In genomic region chr10:114995468-114995867, GRCh38 we compare ENCODE assay signal across 21 cellular contexts. TPM values are rescaled to one million over a fixed set of nuclear protein-coding genes. Genes with fewer than 3 reads are reported as not detected.
DNase-seq lines count a peak whose midpoint lies in the region; TF ChIP-seq lines count a peak whose summit lies in the region.
"Had no signal": no experiment of that assay in that cellular context is flagged by ENCODE, and none has a peak within 500 bp of the region (broad histone marks: within the 10 kb centered on the region; RNA-seq: fewer than 3 reads in every experiment).

No MANE protein-coding gene starts in this region.

- H3K36me3 ChIP-seq in mesendoderm (ENCODE audit: control insufficient read depth, insufficient read depth, low read length): no peaks in the 10 kb centered on the region
- no peaks in the 10 kb centered on the region for H3K36me3 ChIP-seq in ascending aorta
- H3K36me3 ChIP-seq: vagina had no signal

- H3K79me2 ChIP-seq in mesendoderm (ENCODE audit: control insufficient read depth, insufficient read depth, low read length): no peaks in the 10 kb centered on the region

- DNase-seq in AG10803 (ENCODE audit: low read depth) (peak; percentile 8), M059J (ENCODE audit: low read depth) (peak; percentile 66), choroid plexus epithelial cell (ENCODE audit: low read depth) (peak; percentile 44), non-pigmented ciliary epithelial cell (ENCODE audit: low read depth) (peak; percentile 34), NOMO-1 treated with dmso at 0.1 percent for 144 hours (lab: John Stamatoyannopoulos, UW; ENCODE audit: unreplicated experiment) (no peak), mesendoderm (no peak), ascending aorta (ENCODE audit: low spot score in 2 of 2) (no peak)
- DNase-seq in effector CD4-positive, alpha-beta T cell: no peak
- DNase-seq: activated CD8-positive, alpha-beta T cell treated with anti-CD3 and anti-CD28 coated beads for 36 hours; activated naive CD4-positive, alpha-beta T cell treated with anti-CD3 and anti-CD28 coated beads for 36 hours; activated T-cell treated with anti-CD3 and anti-CD28 coated beads, Interleukin-2, amount 50 U/mL, for 24 hours; Calu3; GOT3; Kasumi-1; left cardiac atrium; NCI-H1105 treated with DMSO at 0.1 percent for 48 hours; NCI-H2107; NCI-H524 treated with DMSO at 0.1 percent for 48 hours; stimulated activated CD8-positive, alpha-beta memory T cell treated with anti-CD3 and anti-CD28 coated beads, Interleukin-4, amount 100 ng/mL, for 48 hours had no signal

- no peak overlapping the region for H3K56ac ChIP-seq in mesendoderm (ENCODE audit: low read length)

- TF ChIP-seq CTCF in AG10803 (conservative IDR thresholded peaks at IDR 0.05; ENCODE audit: low read length) (no peak), choroid plexus epithelial cell (conservative IDR thresholded peaks at IDR 0.05; ENCODE audit: low read depth, low read length) (no peak), ascending aorta (IDR thresholded peaks at IDR 0.05) (no peak)

- no peak overlapping the region for H3K23ac ChIP-seq in mesendoderm (ENCODE audit: low read length)

- H3K4ac ChIP-seq in mesendoderm (ENCODE audit: low read depth, low read length): no peak overlapping the region

- H3K4me3 ChIP-seq in AG10803 (ENCODE audit: low read length) (no peak overlapping the region), choroid plexus epithelial cell (ENCODE audit: low read depth, low read length) (no peak overlapping the region), mesendoderm (ENCODE audit: low read length) (no peak overlapping the region), ascending aorta (no peak overlapping the region)
- H3K4me3 ChIP-seq: vagina had no signal

- no peak overlapping the region for H2BK120ac ChIP-seq in mesendoderm (ENCODE audit: low read depth, low read length)

- H3K18ac ChIP-seq in mesendoderm (ENCODE audit: low read length): no peak overlapping the region

- no peaks in the 10 kb centered on the region for H3K9me3 ChIP-seq in ascending aorta
- H3K9me3 ChIP-seq: vagina had no signal

- no peaks in the 10 kb centered on the region for H3K79me1 ChIP-seq in mesendoderm (ENCODE audit: low read length)

- H2BK5ac ChIP-seq in mesendoderm (ENCODE audit: low read length): no peak overlapping the region

- H3K4me2 ChIP-seq in mesendoderm (ENCODE audit: low read length): no peak overlapping the region

- no peak overlapping the region for H4K8ac ChIP-seq in mesendoderm (ENCODE audit: low read depth, low read length)

- H3K4me1 ChIP-seq in mesendoderm (ENCODE audit: control insufficient read depth, low read depth, low read length) (no peaks in the 10 kb centered on the region), ascending aorta (no peaks in the 10 kb centered on the region)
- H3K4me1 ChIP-seq: vagina had no signal

- H2AK5ac ChIP-seq in mesendoderm (ENCODE audit: low read length): no peak overlapping the region

- no peak overlapping the region for H2BK15ac ChIP-seq in mesendoderm (replicated peaks; ENCODE audit: low read depth)

- intact Hi-C loops in ascending aorta (cut with DNase I): no loop called here

- no peak overlapping the region for H4K5ac ChIP-seq in mesendoderm (ENCODE audit: low read length)

- WGBS in mesendoderm (ENCODE audit: extremely low coverage, insufficient coverage, low lambda C conversion rate): no CpG with 5 or more reads among the region's 4 CpGs

- no peak overlapping the region for H3K9ac ChIP-seq in mesendoderm (ENCODE audit: low read length)

- H3K27ac ChIP-seq in mesendoderm (ENCODE audit: low read depth, low read length): no peak overlapping the region
- H3K27ac ChIP-seq in ascending aorta: no peak overlapping the region
- H3K27ac ChIP-seq: vagina, VCaP had no signal

- H3K27me3 ChIP-seq in mesendoderm (ENCODE audit: insufficient read depth, low read length, poor library complexity) (no peaks in the 10 kb centered on the region), ascending aorta (no peaks in the 10 kb centered on the region)
- H3K27me3 ChIP-seq: vagina had no signal

RNA-seq across cellular contexts. Expression of gene TRUB1, which starts 57.5 kb away (rescaled TPM):
- total RNA-seq in M059J (2014; rRNA removed; shearing (Covaris generic)): 28.3 and 35.5 TPM in 2 replicates
- 19.0 TPM for polyA plus RNA-seq in mesendoderm (2013, experiment 1 of 2)
- polyA plus RNA-seq in mesendoderm (2013, experiment 2 of 2): 19.6 TPM
- 5.4 TPM for total RNA-seq in ascending aorta

Comparison
In these comparisons a context has a peak if more than half of its experiments do, and no peak if none do; other contexts are left out.
1. DNase-seq: peak in AG10803 (single experiment), M059J (single experiment), choroid plexus epithelial cell (single experiment) and non-pigmented ciliary epithelial cell (single experiment); none in effector CD4-positive, alpha-beta T cell (single experiment), NOMO-1 treated with dmso at 0.1 percent for 144 hours (single experiment), mesendoderm (single experiment) and ascending aorta (0 of 2).